In the genomic region with DNA sequence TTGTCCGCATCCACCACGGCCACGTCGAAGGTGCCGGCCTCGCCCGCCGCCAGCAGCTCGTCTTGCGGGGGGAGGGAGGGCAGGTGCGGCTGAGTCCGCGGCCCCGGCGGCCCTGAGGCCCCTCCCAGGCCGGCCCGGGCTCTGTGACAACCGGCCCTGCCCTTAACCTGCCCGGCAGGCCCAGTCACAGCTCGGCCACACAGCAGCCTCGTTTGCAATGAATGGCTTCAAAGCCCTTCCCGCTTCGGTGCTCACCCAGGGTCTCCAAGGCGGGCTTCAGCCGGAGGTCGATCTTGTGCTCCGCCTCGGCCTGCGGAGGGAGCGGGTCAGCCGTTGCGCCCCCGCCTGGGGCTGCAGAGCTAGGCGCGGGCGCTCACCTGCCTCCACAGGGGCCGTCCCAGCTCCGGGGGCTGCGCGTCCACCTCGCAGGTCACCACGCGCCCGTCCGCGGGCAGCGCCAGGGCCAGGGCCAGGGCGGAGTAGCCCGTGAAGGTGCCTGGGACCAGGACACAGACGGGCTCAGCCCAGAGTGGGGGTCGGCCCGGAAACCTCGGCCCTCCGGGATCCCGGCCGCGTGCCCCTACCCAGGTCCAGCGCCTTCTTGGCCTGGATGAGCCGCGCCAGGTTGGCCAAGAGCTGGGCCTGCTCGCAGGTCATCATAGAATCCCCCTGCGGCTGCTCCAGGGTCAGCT, we compare ENCODE assay signal across 8 cellular contexts. TPM values are rescaled to one million over a fixed set of nuclear protein-coding genes. Genes with fewer than 3 reads are reported as not detected.
DNase-seq lines count a peak whose midpoint lies in the region; ATAC-seq and TF ChIP-seq lines count a peak whose summit lies in the region.

No MANE protein-coding gene starts in this region.

- H3K27me3 Mint-ChIP-seq in activated T-cell treated with anti-CD3 and anti-CD28 coated beads, Interleukin-2, amount 50 U/mL, for 4 hours (ENCODE audit: low read depth), result no peaks in the 10 kb centered on the region

- peaks cover 21% of the 10 kb centered on the region for H3K36me3 Mint-ChIP-seq in activated T-cell treated with anti-CD3 and anti-CD28 coated beads, Interleukin-2, amount 50 U/mL, for 4 hours (ENCODE audit: insufficient read depth)

- peak; percentile 11 for ATAC-seq in GM19438 (IDR thresholded peaks at IDR 0.05; ENCODE audit: low read depth, unreplicated experiment)
- peak in 1 of 2 donors; percentile 4 for ATAC-seq in activated T-cell treated with anti-CD3 and anti-CD28 coated beads, Interleukin-2, amount 50 U/mL, for 4 hours
- ATAC-seq in Right ventricle myocardium inferior, result peak; percentile 17

- no peak for TF ChIP-seq CTCF in BE2C (IDR thresholded peaks at IDR 0.05; ENCODE audit: low read depth, low read length)
- TF ChIP-seq CTCF in prostate gland (IDR thresholded peaks at IDR 0.05), result peak in 1 of 4 experiments; percentile 20

- H3K4me3 ChIP-seq in BE2C (ENCODE audit: low read depth, low read length) (peak overlapping the region; percentile 73), prostate gland (peak overlapping the region; percentile 68 to 70)

- peaks cover 35% of the 10 kb centered on the region for H3K36me3 ChIP-seq in BE2C
- H3K36me3 ChIP-seq in prostate gland, result peaks cover 0 to 6% of the 10 kb centered on the region in 2 donors

- peak overlapping the region; percentile 79 to 81 for H3K27ac ChIP-seq in prostate gland

- intact Hi-C loops in Right ventricle myocardium inferior (cut with DNase I) (loop anchor here (2.0 to 10.0 kb wide), 7 partner anchors 46 to 1080 kb away; a partner anchor contains a TSS), prostate gland (cut with DNase I) (loop anchor here (5.0 to 10.0 kb wide), 2 partner anchors 48 to 970 kb away; no protein-coding TSS in a partner anchor)

- no peak for DNase-seq in BE2C
- DNase-seq in HPDE6-E6E7 (ENCODE audit: extremely low spot score), result peak; percentile 64
- peak; percentile 17 for DNase-seq in activated T-cell treated with anti-CD3 and anti-CD28 coated beads, Interleukin-2, amount 50 U/mL, for 4 hours
- DNase-seq in Right ventricle myocardium inferior (ENCODE audit: missing footprints), result no peak
- no peak for DNase-seq in prostate gland (ENCODE audit: low spot score)
- DNase-seq in amniotic stem cell (lab: John Stamatoyannopoulos, UW), result no peak
- DNase-seq in NCI-H2081 treated with DMSO at 0.1 percent for 48 hours (lab: John Stamatoyannopoulos, UW), result no peak

- H3K4me3 Mint-ChIP-seq in activated T-cell treated with anti-CD3 and anti-CD28 coated beads, Interleukin-2, amount 50 U/mL, for 4 hours, result peak overlapping the region; percentile 79

- H3K27me3 ChIP-seq in BE2C (no peaks in the 10 kb centered on the region), prostate gland (replicated peaks; ENCODE audit: insufficient read depth) (no peaks in the 10 kb centered on the region)

- peaks cover 12% of the 10 kb centered on the region for H3K4me1 ChIP-seq in BE2C
- peaks cover 5% of the 10 kb centered on the region for H3K4me1 ChIP-seq in prostate gland (replicated peaks)

- H3K4me1 Mint-ChIP-seq in activated T-cell treated with anti-CD3 and anti-CD28 coated beads, Interleukin-2, amount 50 U/mL, for 4 hours (ENCODE audit: low read depth), result peaks cover 27% of the 10 kb centered on the region

- 2% methylated on average over 47 of the region's 62 CpGs for WGBS in prostate gland

- no peaks in the 10 kb centered on the region for H3K9me3 ChIP-seq in BE2C
- no peaks in the 10 kb centered on the region for H3K9me3 ChIP-seq in prostate gland

- H3K9me3 Mint-ChIP-seq in activated T-cell treated with anti-CD3 and anti-CD28 coated beads, Interleukin-2, amount 50 U/mL, for 4 hours, result no peaks in the 10 kb centered on the region

- TF ChIP-seq POLR2A in prostate gland (IDR thresholded peaks at IDR 0.05), result peak; percentile 4

RNA-seq across cellular contexts. Expression of a gene that starts 0.9 kb away (rescaled TPM):
- 14.0 TPM for polyA plus RNA-seq in BE2C (2012; ENCODE audit: insufficient read depth, insufficient read length, low read depth)
- 10 to 100 TPM; 30.0 to 35.1 (median 30.4) TPM for total RNA-seq in activated T-cell treated with anti-CD3 and anti-CD28 coated beads, Interleukin-2, amount 50 U/mL, for 4 hours
- total RNA-seq in Right ventricle myocardium inferior, result 32.3 TPM
- total RNA-seq in prostate gland, result 10 to 100 TPM; 26.8 to 49.3 TPM

RNA-seq across cellular contexts. Expression of a gene that starts 24.2 kb away (rescaled TPM):
- polyA plus RNA-seq in BE2C (2012; ENCODE audit: insufficient read depth, insufficient read length, low read depth), result 327 TPM
- total RNA-seq in activated T-cell treated with anti-CD3 and anti-CD28 coated beads, Interleukin-2, amount 50 U/mL, for 4 hours, result 100 to 1,000 TPM; 269 to 284 (median 271) TPM
- total RNA-seq in Right ventricle myocardium inferior (470 TPM), prostate gland (100 to 1,000 TPM; 112 to 121 TPM)

Comparison
In these comparisons a context has a peak if more than half of its experiments do, and no peak if none do; other contexts are left out.
1. DNase-seq: peak in HPDE6-E6E7 (single experiment) and activated T-cell treated with anti-CD3 and anti-CD28 coated beads, Interleukin-2, amount 50 U/mL, for 4 hours (single experiment); none in BE2C (single experiment), Right ventricle myocardium inferior (single experiment), prostate gland (single experiment), amniotic stem cell (single experiment) and NCI-H2081 treated with DMSO at 0.1 percent for 48 hours (single experiment).